ENCODE assay signal across 11 cellular contexts in the genomic region with DNA sequence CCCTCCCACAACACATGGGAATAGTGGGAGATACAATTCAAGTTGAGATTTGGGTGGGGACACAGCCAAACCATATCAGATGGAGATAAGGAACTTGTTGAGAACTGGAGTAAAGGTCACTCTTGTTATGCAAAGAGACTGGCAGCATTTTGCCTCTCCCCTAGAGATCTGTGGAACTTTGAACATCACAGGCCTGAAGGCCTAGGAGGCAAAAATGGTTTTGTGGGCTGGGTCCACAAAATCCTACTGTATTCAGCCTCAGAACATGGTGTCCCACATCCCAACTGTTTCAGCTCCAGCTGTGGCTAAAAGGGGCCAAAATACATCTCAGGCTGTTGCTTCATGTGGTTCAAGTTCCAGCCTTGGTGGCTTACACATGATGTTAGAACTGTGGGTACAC.
"Had no signal": no experiment of that assay in that cellular context is flagged by ENCODE, and none has a peak within 500 bp of the region (broad histone marks: within the 10 kb centered on the region; RNA-seq: fewer than 3 reads in every experiment).

No MANE protein-coding gene starts in this region.

- H2AFZ ChIP-seq: GM23248, GM23338 had no signal

- H3K4me2 ChIP-seq: GM23338 had no signal

- H3K27ac ChIP-seq: GM23248 had no signal

- H3K9ac ChIP-seq: GM23248 had no signal

- ATAC-seq: GM23338, HCT116 had no signal

- H3K36me3 ChIP-seq: HAP-1 had no signal

- DNase-seq: GM23248, GOT3, H7, H9, HCEC 1CT, HFFc6 had no signal

- H3K4me3 ChIP-seq: GM23248, GM23338, HAP-1 had no signal

- H3K9me3 ChIP-seq: HAP-1 had no signal

- FAIRE-seq: H1, H54 had no signal

- H3K4me1 ChIP-seq: HAP-1 had no signal
